In the genomic region with DNA sequence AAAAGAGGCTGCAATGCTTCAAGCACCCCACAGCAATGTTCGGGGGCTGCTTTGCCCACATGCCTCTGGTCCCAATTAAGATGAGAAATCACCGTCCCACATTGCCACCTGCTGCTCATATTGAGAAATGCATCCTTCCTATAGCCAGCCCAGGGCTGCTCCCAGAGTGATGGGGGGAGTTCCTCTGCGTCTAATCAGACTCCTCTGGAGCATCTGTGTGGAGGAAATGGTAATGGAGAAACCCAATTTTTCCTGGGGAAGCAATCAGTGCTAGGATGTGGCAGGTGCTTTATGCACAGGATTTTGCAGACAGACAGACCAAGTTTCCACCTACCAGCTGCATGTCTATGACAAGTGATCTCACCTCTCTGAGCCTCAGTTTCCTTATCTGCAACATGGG, we compare ENCODE assay signal across 8 cellular contexts. TPM values are rescaled to one million over a fixed set of nuclear protein-coding genes. Genes with fewer than 3 reads are reported as not detected.
DNase-seq lines count a peak whose midpoint lies in the region; ATAC-seq and TF ChIP-seq lines count a peak whose summit lies in the region.

No MANE protein-coding gene starts in this region.

- H3K4me1 Mint-ChIP-seq in natural killer cell treated with Interleukin-12 subunit alpha and Interleukin-12 subunit beta and Interleukin-15 and Interleukin-18, amount 100 ng/mL, for 72 hours (ENCODE audit: low read depth in 2 of 2): peaks cover 16 to 17% of the 10 kb centered on the region in 2 donors

- peaks cover 0 to 7% (median 0%) of the 10 kb centered on the region in 4 donors for H3K4me1 ChIP-seq in stomach

- TF ChIP-seq CTCF in epithelial cell of proximal tubule (conservative IDR thresholded peaks at IDR 0.05; ENCODE audit: low read depth, low read length) (peak; percentile 85), stomach (IDR thresholded peaks at IDR 0.05) (peak in 5 of 7 experiments; percentile 69 to 85 (median 79))

- no peak for TF ChIP-seq POLR2A in stomach (IDR thresholded peaks at IDR 0.05)

- no peaks in the 10 kb centered on the region for H3K9me3 Mint-ChIP-seq in natural killer cell treated with Interleukin-12 subunit alpha and Interleukin-12 subunit beta and Interleukin-15 and Interleukin-18, amount 100 ng/mL, for 72 hours

- H3K27ac ChIP-seq in stomach: no peak overlapping the region

- H3K36me3 ChIP-seq in stomach: peaks cover 0 to 27% (median 3%) of the 10 kb centered on the region in 4 donors

- no peaks in the 10 kb centered on the region for H3K9me3 ChIP-seq in stomach

- DNase-seq in DMS 273 treated with DMSO at 0.1 percent for 48 hours (lab: John Stamatoyannopoulos, UW) (peak; percentile 26), HPDE6-E6E7 (ENCODE audit: extremely low spot score) (peak; percentile 82), NOMO-1 treated with DMSO at 0.1 percent for 48 hours (lab: John Stamatoyannopoulos, UW; ENCODE audit: unreplicated experiment) (peak; percentile 40), epithelial cell of proximal tubule (ENCODE audit: low read depth) (no peak), stomach (peak; percentile 55)
- DNase-seq in activated CD8-positive, alpha-beta memory T cell treated with anti-CD3 and anti-CD28 coated beads, Interleukin-2, amount 50 U/mL, for 24 hours (ENCODE audit: extremely low read depth): peak; percentile 24
- DNase-seq in natural killer cell treated with Interleukin-12 subunit alpha and Interleukin-12 subunit beta and Interleukin-15 and Interleukin-18, amount 100 ng/mL, for 72 hours (ENCODE audit: low spot score): no peak

- H3K36me3 Mint-ChIP-seq in natural killer cell treated with Interleukin-12 subunit alpha and Interleukin-12 subunit beta and Interleukin-15 and Interleukin-18, amount 100 ng/mL, for 72 hours: no peaks in the 10 kb centered on the region

- peaks cover 0 to 13% of the 10 kb centered on the region in 2 donors for H3K27me3 Mint-ChIP-seq in natural killer cell treated with Interleukin-12 subunit alpha and Interleukin-12 subunit beta and Interleukin-15 and Interleukin-18, amount 100 ng/mL, for 72 hours

- intact Hi-C loops in stomach (cut with DNase I; ENCODE audit: low total_unique reads): loop anchor here (5.0 kb wide), 1 partner anchor 202 kb away; no protein-coding TSS in a partner anchor

- peak overlapping the region; percentile 22 to 48 for H3K27ac Mint-ChIP-seq in natural killer cell treated with Interleukin-12 subunit alpha and Interleukin-12 subunit beta and Interleukin-15 and Interleukin-18, amount 100 ng/mL, for 72 hours

- H3K4me3 ChIP-seq in epithelial cell of proximal tubule (ENCODE audit: low read depth, low read length) (no peak overlapping the region), stomach (no peak overlapping the region)

- no peak for TF ChIP-seq EP300 in stomach (IDR thresholded peaks at IDR 0.05)

- H3K27me3 ChIP-seq in stomach: no peaks in the 10 kb centered on the region

- peak overlapping the region; percentile 59 for H3K4me3 Mint-ChIP-seq in natural killer cell treated with Interleukin-12 subunit alpha and Interleukin-12 subunit beta and Interleukin-15 and Interleukin-18, amount 100 ng/mL, for 72 hours

- ATAC-seq in natural killer cell treated with Interleukin-12 subunit alpha and Interleukin-12 subunit beta and Interleukin-15 and Interleukin-18, amount 100 ng/mL, for 72 hours: peak; percentile 75 to 78
- ATAC-seq in GM19452 (IDR thresholded peaks at IDR 0.05; ENCODE audit: unreplicated experiment): no peak

- 0 to 6% (median 1%) methylated on average over 3 of the region's 3 CpGs for WGBS in stomach, 5 donors

RNA-seq across cellular contexts. Expression of gene PTGIS, which starts 33.6 kb away (rescaled TPM):
- not detected in 2 replicates for total RNA-seq in epithelial cell of proximal tubule
- total RNA-seq in natural killer cell treated with Interleukin-12 subunit alpha and Interleukin-12 subunit beta and Interleukin-15 and Interleukin-18, amount 100 ng/mL, for 72 hours: under 1 TPM in 1 of 2 donors, not detected in 1; 0.08 TPM
- 10 to 100 TPM in 4 of 5 donors, 1 to 10 TPM in 1; 8.4 to 84.8 (median 24.8) TPM for total RNA-seq in stomach
- polyA plus RNA-seq in stomach: 10 to 100 TPM in 1 of 3 donors, 1 to 10 TPM in 2; 4.9 to 14.8 (median 6.9) TPM

RNA-seq across cellular contexts. Expression of gene KCNB1, which starts 51.8 kb away (rescaled TPM):
- total RNA-seq in epithelial cell of proximal tubule: not detected in 2 replicates
- total RNA-seq in natural killer cell treated with Interleukin-12 subunit alpha and Interleukin-12 subunit beta and Interleukin-15 and Interleukin-18, amount 100 ng/mL, for 72 hours: not detected
- total RNA-seq in stomach: 10 to 100 TPM in 1 of 5 donors, 1 to 10 TPM in 3, under 1 TPM in 1; 0.58 to 21.0 (median 3.5) TPM
- 1 to 10 TPM in 1 of 3 donors, under 1 TPM in 1, not detected in 1; 0.12 to 1.4 TPM for polyA plus RNA-seq in stomach

Comparison
In these comparisons a context has a peak if more than half of its experiments do, and no peak if none do; other contexts are left out.
1. DNase-seq: peak in DMS 273 treated with DMSO at 0.1 percent for 48 hours (single experiment), HPDE6-E6E7 (single experiment), NOMO-1 treated with DMSO at 0.1 percent for 48 hours (single experiment), activated CD8-positive, alpha-beta memory T cell treated with anti-CD3 and anti-CD28 coated beads, Interleukin-2, amount 50 U/mL, for 24 hours (single experiment) and stomach (single experiment); none in epithelial cell of proximal tubule (single experiment) and natural killer cell treated with Interleukin-12 subunit alpha and Interleukin-12 subunit beta and Interleukin-15 and Interleukin-18, amount 100 ng/mL, for 72 hours (single experiment).